Comparison of ENCODE assay signal across 15 cellular contexts in genomic region chr7:44891372-44891771, GRCh38. TPM values are rescaled to one million over a fixed set of nuclear protein-coding genes. Genes with fewer than 3 reads are reported as not detected.
DNase-seq lines count a peak whose midpoint lies in the region; ATAC-seq lines count a peak whose summit lies in the region.
"Had no signal": no experiment of that assay in that cellular context is flagged by ENCODE, and none has a peak within 500 bp of the region (broad histone marks: within the 10 kb centered on the region; RNA-seq: fewer than 3 reads in every experiment).

No MANE protein-coding gene starts in this region.

- no peak for ATAC-seq in GM19395 (IDR thresholded peaks at IDR 0.05; ENCODE audit: unreplicated experiment)
- ATAC-seq: body of pancreas, gastroesophageal sphincter, HCT116 had no signal

- H3K4me3 ChIP-seq in skin epidermis, result no peak overlapping the region
- H3K4me3 ChIP-seq: body of pancreas, gastroesophageal sphincter had no signal

- peak; percentile 69 for DNase-seq in activated CD4-positive, alpha-beta memory T cell treated with anti-CD3 and anti-CD28 coated beads for 36 hours
- DNase-seq in Ammon's horn (ENCODE audit: low spot score), result no peak
- DNase-seq in caudate nucleus (lab: John Stamatoyannopoulos, UW), result no peak
- no peak for DNase-seq in cerebellar nuclear complex (lab: John Stamatoyannopoulos, UW)
- DNase-seq: body of pancreas, islet precursor cell, NCI-H1048, NCI-H446 treated with DMSO at 0.1 percent for 48 hours, SW 1271 had no signal

- H3K27me3 Mint-ChIP-seq in IgD-negative memory B cell, result no peaks in the 10 kb centered on the region
- no peaks in the 10 kb centered on the region for H3K27me3 Mint-ChIP-seq in activated CD4-positive, alpha-beta memory T cell treated with anti-CD3 and anti-CD28 coated beads for 36 hours
- no peaks in the 10 kb centered on the region for H3K27me3 Mint-ChIP-seq in activated naive CD8-positive, alpha-beta T cell

- H3K36me3 Mint-ChIP-seq in IgD-negative memory B cell, result peaks cover 2% of the 10 kb centered on the region
- no peaks in the 10 kb centered on the region for H3K36me3 Mint-ChIP-seq in activated CD4-positive, alpha-beta memory T cell treated with anti-CD3 and anti-CD28 coated beads for 36 hours
- peaks cover 2% of the 10 kb centered on the region for H3K36me3 Mint-ChIP-seq in activated naive CD8-positive, alpha-beta T cell

- peak overlapping the region in 2 of 3 donors; percentile 49 to 96 for H3K27ac Mint-ChIP-seq in IgD-negative memory B cell
- H3K27ac Mint-ChIP-seq in activated CD4-positive, alpha-beta memory T cell treated with anti-CD3 and anti-CD28 coated beads for 36 hours, result peak overlapping the region; percentile 96
- H3K27ac Mint-ChIP-seq in activated naive CD8-positive, alpha-beta T cell, result peak overlapping the region; percentile 98

- CTCF ChIA-PET in activated CD4-positive, alpha-beta memory T cell treated with anti-CD3 and anti-CD28 coated beads for 36 hours (lab: Charles Lee), result interaction anchor here (1.4 to 1.5 kb wide), 2 partner anchors 34 to 82 kb away, joined by 4 to 7 read pairs; no protein-coding TSS in a partner anchor

- POLR2A ChIA-PET in activated CD4-positive, alpha-beta memory T cell treated with anti-CD3 and anti-CD28 coated beads for 36 hours (lab: Charles Lee), result interaction anchor here (1.0 kb wide), 1 partner anchor 21 kb away, joined by 4 read pairs; no protein-coding TSS in a partner anchor

- peaks cover 0 to 9% (median 8%) of the 10 kb centered on the region in 3 donors for H3K4me1 Mint-ChIP-seq in IgD-negative memory B cell
- H3K4me1 Mint-ChIP-seq in activated CD4-positive, alpha-beta memory T cell treated with anti-CD3 and anti-CD28 coated beads for 36 hours (ENCODE audit: low read depth), result peaks cover 35% of the 10 kb centered on the region
- H3K4me1 Mint-ChIP-seq in activated naive CD8-positive, alpha-beta T cell (ENCODE audit: low read depth), result peaks cover 29% of the 10 kb centered on the region

- no peak overlapping the region for H3K4me3 Mint-ChIP-seq in IgD-negative memory B cell
- H3K4me3 Mint-ChIP-seq in activated CD4-positive, alpha-beta memory T cell treated with anti-CD3 and anti-CD28 coated beads for 36 hours, result no peak overlapping the region
- peak overlapping the region; percentile 60 for H3K4me3 Mint-ChIP-seq in activated naive CD8-positive, alpha-beta T cell

- intact Hi-C loops in activated CD4-positive, alpha-beta memory T cell treated with anti-CD3 and anti-CD28 coated beads for 36 hours (cut with micrococcal nuclease), result no loop called here

- no peaks in the 10 kb centered on the region for H3K9me3 Mint-ChIP-seq in IgD-negative memory B cell
- H3K9me3 Mint-ChIP-seq in activated CD4-positive, alpha-beta memory T cell treated with anti-CD3 and anti-CD28 coated beads for 36 hours, result no peaks in the 10 kb centered on the region
- no peaks in the 10 kb centered on the region for H3K9me3 Mint-ChIP-seq in activated naive CD8-positive, alpha-beta T cell (ENCODE audit: low read depth)

- peak overlapping the region in 11 of 21 experiments; percentile 6 to 88 (median 56) for H3K27ac ChIP-seq in skin epidermis
- no peak overlapping the region for H3K27ac ChIP-seq in caudate nucleus (ENCODE audit: low read depth, low read length)
- H3K27ac ChIP-seq: gastroesophageal sphincter had no signal

RNA-seq across cellular contexts. Expression of gene PURB, which starts 6.0 kb away (rescaled TPM):
- polyA plus RNA-seq in IgD-negative memory B cell, result 1.5 TPM
- total RNA-seq in activated CD4-positive, alpha-beta memory T cell treated with anti-CD3 and anti-CD28 coated beads for 36 hours, result 10 to 100 TPM; 21.5 to 23.6 TPM

RNA-seq across cellular contexts. Expression of gene H2AZ2, which starts 43.5 kb away (rescaled TPM):
- 148 TPM for polyA plus RNA-seq in IgD-negative memory B cell
- 100 to 1,000 TPM; 299 to 307 TPM for total RNA-seq in activated CD4-positive, alpha-beta memory T cell treated with anti-CD3 and anti-CD28 coated beads for 36 hours
